In the genomic region with DNA sequence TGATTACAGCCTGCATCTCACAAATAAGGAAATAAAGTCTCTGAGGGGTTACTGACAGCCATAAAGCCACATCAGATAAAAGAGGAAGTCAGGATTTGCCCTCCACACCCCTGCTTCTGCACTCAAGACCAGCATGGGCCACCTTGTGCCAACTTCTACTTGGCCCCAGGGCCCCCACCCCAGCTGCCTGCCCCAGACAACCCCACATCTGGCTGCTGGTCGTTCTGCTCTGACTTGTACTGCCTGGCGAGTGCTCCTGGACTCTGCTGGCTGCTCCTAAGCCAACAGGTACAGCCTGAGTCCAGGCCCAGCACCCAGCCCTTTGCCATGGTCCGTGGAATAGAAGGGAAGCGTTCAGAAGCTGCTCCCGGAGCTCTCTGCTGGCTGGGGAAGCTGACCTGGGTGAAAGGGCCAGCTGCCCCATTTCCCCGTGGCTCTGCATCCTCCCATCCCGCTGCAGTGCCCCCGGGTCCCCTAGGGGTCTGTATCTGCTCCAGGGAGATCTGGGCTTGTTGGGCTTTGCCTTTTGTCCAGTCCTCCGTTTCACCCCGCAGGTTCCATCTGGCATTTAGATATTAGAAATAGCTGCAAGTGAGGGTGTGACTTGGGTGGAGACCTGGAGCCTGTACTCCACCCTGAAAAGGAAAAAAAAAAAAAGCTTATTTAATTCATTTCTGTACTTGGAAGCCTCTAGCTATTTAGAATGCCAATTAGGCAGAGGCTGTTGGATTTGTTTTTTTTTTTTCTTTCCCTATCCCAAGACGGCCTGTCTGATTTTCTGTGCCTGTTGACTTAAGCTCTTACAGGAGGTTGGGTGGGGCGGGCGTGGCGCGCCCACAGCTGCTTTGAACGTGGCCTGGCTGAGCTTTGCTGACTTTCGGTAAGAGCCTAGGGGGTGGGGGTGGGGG, we compare ENCODE assay signal across 8 cellular contexts.
DNase-seq lines count a peak whose midpoint lies in the region; ATAC-seq and TF ChIP-seq lines count a peak whose summit lies in the region.

No MANE protein-coding gene starts in this region.

- H3K4me2 ChIP-seq in HCT116 (ENCODE audit: low read length): peak overlapping the region; percentile 54

- peak overlapping the region; percentile 40 for H2AFZ ChIP-seq in HCT116 (ENCODE audit: low read depth, low read length, poor library complexity, severe bottlenecking)

- no peaks in the 10 kb centered on the region for H3K27me3 ChIP-seq in HCT116 (ENCODE audit: insufficient read depth, low read length)

- POLR2A ChIA-PET in HCT116 (lab: Charles Lee): interaction anchor here (0.6 to 1.0 kb wide), 2 partner anchors 19 to 495 kb away, joined by 3 read pairs; no protein-coding TSS in a partner anchor

- no peak for TF ChIP-seq CTCF in HCT116 (IDR thresholded peaks at IDR 0.05 in 2 of 3, conservative IDR thresholded peaks at IDR 0.05 in 1 of 3; ENCODE audit: borderline replicate concordance in 1 of 3, insufficient read depth in 1 of 3, low read depth in 2 of 3, low read length in 2 of 3)

- no peaks in the 10 kb centered on the region for H4K20me1 ChIP-seq in HCT116 (ENCODE audit: insufficient read depth)

- H3K9me2 ChIP-seq in HCT116 (ENCODE audit: insufficient read depth): no peaks in the 10 kb centered on the region

- H3K27ac ChIP-seq in HCT116 (ENCODE audit: low read depth, low read length): peak overlapping the region; percentile 46; the same call in 1 of the 2 replicates

- H3K9ac ChIP-seq in HCT116 (ENCODE audit: low read length): no peak overlapping the region

- DNase-seq in HCT116 (ENCODE audit: low read depth, low spot score) (no peak), RPMI8226 (peak; percentile 44), fibroblast of the conjunctiva (ENCODE audit: low read depth) (peak; percentile 80), sciatic nerve (ENCODE audit: low spot score) (no peak), head of caudate nucleus (no peak), D341Med (ENCODE audit: low spot score) (no peak)

- no peak overlapping the region for H3K4me3 ChIP-seq in HCT116 (replicated peaks in 1 of 2; ENCODE audit: low read depth in 1 of 2, low read length in 2 of 2)

- intact Hi-C loops in HCT116 (cut with micrococcal nuclease): loop anchor here (5.0 kb wide), 1 partner anchor 78 kb away; no protein-coding TSS in a partner anchor
- intact Hi-C loops in sciatic nerve (cut with DNase I): no loop called here
- intact Hi-C loops in head of caudate nucleus (cut with DNase I): no loop called here

- CTCF ChIA-PET in HCT116 (lab: Charles Lee): interaction anchor here (1.0 to 1.1 kb wide), 2 partner anchors 25 to 93 kb away, joined by 3 to 4 read pairs; no protein-coding TSS in a partner anchor

- H3K36me3 ChIP-seq in HCT116 (ENCODE audit: control insufficient read depth in 1 of 2, insufficient read depth in 2 of 2, low read length in 2 of 2): no peaks in the 10 kb centered on the region

- ATAC-seq in HCT116 (peak; percentile 70), sciatic nerve (peak; percentile 68), GM21737 (IDR thresholded peaks at IDR 0.05; ENCODE audit: unreplicated experiment) (no peak), HG02623 (IDR thresholded peaks at IDR 0.05; ENCODE audit: unreplicated experiment) (no peak)

- peaks cover 18 to 33% of the 10 kb centered on the region in 2 experiments for H3K4me1 ChIP-seq in HCT116 (ENCODE audit: control insufficient read depth in 1 of 2, insufficient read depth in 2 of 2, low read length in 2 of 2)

- no peak for TF ChIP-seq RAD21 in HCT116 (IDR thresholded peaks at IDR 0.05; ENCODE audit: low read depth)

- H3K9me3 ChIP-seq in HCT116 (ENCODE audit: control insufficient read depth in 1 of 2, insufficient read depth in 1 of 2, low read depth in 1 of 2, low read length in 2 of 2): no peaks in the 10 kb centered on the region

- H3K79me2 ChIP-seq in HCT116 (ENCODE audit: insufficient read depth, low read length): no peaks in the 10 kb centered on the region

- no peak for TF ChIP-seq POLR2A in HCT116 (IDR thresholded peaks at IDR 0.05; ENCODE audit: borderline replicate concordance, extremely low read depth, insufficient read depth, insufficient read length)

- RAD21 ChIA-PET in HCT116 (lab: Charles Lee; ENCODE audit: low non-redundant PET in 1 of 2, low total read pairs in 2 of 2, uncharacterized antibody in 2 of 2, unreplicated experiment in 2 of 2): no interaction called here

- no TSS peak for BruUV-seq in HCT116 (replicated peaks; lab: Mats Ljungman, UMichigan)

TF ChIP-seq in HCT116, 20 proteins besides CTCF, POLR2A, EP300 and RAD21:
- TF ChIP-seq POLR2AphosphoS5 (IDR thresholded peaks at IDR 0.05; ENCODE audit: low read depth, low read length) (no peak), CEBPB (IDR thresholded peaks at IDR 0.05; ENCODE audit: low read depth) (no peak), TCF7L2 (IDR thresholded peaks at IDR 0.05; ENCODE audit: borderline replicate concordance, extremely low read depth, insufficient read depth, insufficient read length) (no peak), EGR1 (IDR thresholded peaks at IDR 0.05; ENCODE audit: low read depth) (no peak), SP1 (IDR thresholded peaks at IDR 0.05; ENCODE audit: low read depth) (0 out of 2 replicates have a peak, but pooled peaks have one; percentile 28)
- TF ChIP-seq, protein P1, sequence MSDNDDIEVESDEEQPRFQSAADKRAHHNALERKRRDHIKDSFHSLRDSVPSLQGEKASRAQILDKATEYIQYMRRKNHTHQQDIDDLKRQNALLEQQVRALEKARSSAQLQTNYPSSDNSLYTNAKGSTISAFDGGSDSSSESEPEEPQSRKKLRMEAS (IDR thresholded peaks at IDR 0.05): no peak
- TF ChIP-seq, protein P2, sequence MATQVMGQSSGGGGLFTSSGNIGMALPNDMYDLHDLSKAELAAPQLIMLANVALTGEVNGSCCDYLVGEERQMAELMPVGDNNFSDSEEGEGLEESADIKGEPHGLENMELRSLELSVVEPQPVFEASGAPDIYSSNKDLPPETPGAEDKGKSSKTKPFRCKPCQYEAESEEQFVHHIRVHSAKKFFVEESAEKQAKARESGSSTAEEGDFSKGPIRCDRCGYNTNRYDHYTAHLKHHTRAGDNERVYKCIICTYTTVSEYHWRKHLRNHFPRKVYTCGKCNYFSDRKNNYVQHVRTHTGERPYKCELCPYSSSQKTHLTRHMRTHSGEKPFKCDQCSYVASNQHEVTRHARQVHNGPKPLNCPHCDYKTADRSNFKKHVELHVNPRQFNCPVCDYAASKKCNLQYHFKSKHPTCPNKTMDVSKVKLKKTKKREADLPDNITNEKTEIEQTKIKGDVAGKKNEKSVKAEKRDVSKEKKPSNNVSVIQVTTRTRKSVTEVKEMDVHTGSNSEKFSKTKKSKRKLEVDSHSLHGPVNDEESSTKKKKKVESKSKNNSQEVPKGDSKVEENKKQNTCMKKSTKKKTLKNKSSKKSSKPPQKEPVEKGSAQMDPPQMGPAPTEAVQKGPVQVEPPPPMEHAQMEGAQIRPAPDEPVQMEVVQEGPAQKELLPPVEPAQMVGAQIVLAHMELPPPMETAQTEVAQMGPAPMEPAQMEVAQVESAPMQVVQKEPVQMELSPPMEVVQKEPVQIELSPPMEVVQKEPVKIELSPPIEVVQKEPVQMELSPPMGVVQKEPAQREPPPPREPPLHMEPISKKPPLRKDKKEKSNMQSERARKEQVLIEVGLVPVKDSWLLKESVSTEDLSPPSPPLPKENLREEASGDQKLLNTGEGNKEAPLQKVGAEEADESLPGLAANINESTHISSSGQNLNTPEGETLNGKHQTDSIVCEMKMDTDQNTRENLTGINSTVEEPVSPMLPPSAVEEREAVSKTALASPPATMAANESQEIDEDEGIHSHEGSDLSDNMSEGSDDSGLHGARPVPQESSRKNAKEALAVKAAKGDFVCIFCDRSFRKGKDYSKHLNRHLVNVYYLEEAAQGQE (IDR thresholded peaks at IDR 0.05; ENCODE audit: low read depth): no peak

Comparison
In these comparisons a context has a peak if more than half of its experiments do, and no peak if none do; other contexts are left out.
1. ATAC-seq: peak in HCT116 (single experiment) and sciatic nerve (single experiment); none in GM21737 (single experiment) and HG02623 (single experiment).
2. DNase-seq: peak in RPMI8226 (single experiment) and fibroblast of the conjunctiva (single experiment); none in HCT116 (single experiment), sciatic nerve (single experiment), head of caudate nucleus (0 of 42) and D341Med (single experiment).